ENCODE assay signal across 8 cellular contexts in genomic region chr5:160421625-160422258, GRCh38. TPM values are rescaled to one million over a fixed set of nuclear protein-coding genes. Genes with fewer than 3 reads are reported as not detected.
DNase-seq lines count a peak whose midpoint lies in the region; TF ChIP-seq lines count a peak whose summit lies in the region.

PTTG1 (plus strand) TSS chr5:160421855; CDS start chr5:160422313, 458 bp downstream.

- H3K4me3 ChIP-seq in HAP-1 (peak within 1 kb of the TSS; percentile 60), MG63 (peak within 1 kb of the TSS; percentile 72), foreskin fibroblast (ENCODE audit: low read depth in 1 of 2, low read length in 2 of 2) (peak within 1 kb of the TSS; percentile 69 to 70), neuron (ENCODE audit: low read length) (peak within 1 kb of the TSS; percentile 93)

- H3K27me3 ChIP-seq in HAP-1 (ENCODE audit: low read depth) (no peaks in the 10 kb centered on the region), MG63 (no peaks in the 10 kb centered on the region), neuron (ENCODE audit: insufficient read depth, low read length) (no peaks in the 10 kb centered on the region)

- in situ Hi-C loops in G401 (cut with HindIII; ENCODE audit: low sequenced_read_pairs), result no loop called here
- in situ Hi-C loops in HAP-1 (cut with MboI; ENCODE audit: low sequenced_read_pairs), result no loop called here

- peaks cover 36% of the 10 kb centered on the region for H3K36me3 ChIP-seq in HAP-1 (replicated peaks)
- peaks cover 46% of the 10 kb centered on the region for H3K36me3 ChIP-seq in MG63
- peaks cover 26% of the 10 kb centered on the region for H3K36me3 ChIP-seq in neuron (ENCODE audit: insufficient read depth, low read length)

- H3K4me1 ChIP-seq in HAP-1 (peaks cover 31% of the 10 kb centered on the region), neuron (ENCODE audit: insufficient read depth, low read length) (peaks cover 51% of the 10 kb centered on the region)

- peak; percentile 94 for DNase-seq in G401 (ENCODE audit: low spot score)
- peak; percentile 90 to 98 for DNase-seq in HAP-1 (ENCODE audit: low spot score in 2 of 2)
- DNase-seq in MG63, result peak; percentile 99
- DNase-seq in SIG-M5 (lab: John Stamatoyannopoulos, UW), result peak; percentile 81
- peak; percentile 97 for DNase-seq in activated effector memory CD4-positive, alpha-beta T cell treated with anti-CD3 and anti-CD28 coated beads, Interleukin-2, amount 50 U/mL, for 16 hours
- DNase-seq in foreskin fibroblast, result peak; percentile 96 to 99
- peak; percentile 94 for DNase-seq in stromal cell of bone marrow (ENCODE audit: low read depth)

- no peak for TF ChIP-seq CTCF in foreskin fibroblast (IDR thresholded peaks at IDR 0.05; ENCODE audit: low read depth, low read length)

- peak within 1 kb of the TSS; percentile 71 for H2AFZ ChIP-seq in neuron (ENCODE audit: low read depth, low read length)

- no peaks in the 10 kb centered on the region for H3K9me3 ChIP-seq in HAP-1
- H3K9me3 ChIP-seq in MG63, result no peaks in the 10 kb centered on the region
- H3K9me3 ChIP-seq in neuron (ENCODE audit: low read length), result no peaks in the 10 kb centered on the region

RNA-seq across cellular contexts. Expression of gene PTTG1, which starts in this region (rescaled TPM):
- 403 and 415 TPM in 2 replicates for total RNA-seq in G401 (2014; rRNA removed; shearing (Covaris generic))
- 567 and 761 TPM in 2 replicates for total RNA-seq in MG63 (2014; rRNA removed; shearing (Covaris generic); ENCODE audit: low replicate concordance)

Comparison
In these comparisons a context has a peak if more than half of its experiments do, and no peak if none do; other contexts are left out.
1. Peak in every context shown above with its lines: DNase-seq and H3K4me3 ChIP-seq.